ENCODE assay signal across 9 cellular contexts in the genomic region with DNA sequence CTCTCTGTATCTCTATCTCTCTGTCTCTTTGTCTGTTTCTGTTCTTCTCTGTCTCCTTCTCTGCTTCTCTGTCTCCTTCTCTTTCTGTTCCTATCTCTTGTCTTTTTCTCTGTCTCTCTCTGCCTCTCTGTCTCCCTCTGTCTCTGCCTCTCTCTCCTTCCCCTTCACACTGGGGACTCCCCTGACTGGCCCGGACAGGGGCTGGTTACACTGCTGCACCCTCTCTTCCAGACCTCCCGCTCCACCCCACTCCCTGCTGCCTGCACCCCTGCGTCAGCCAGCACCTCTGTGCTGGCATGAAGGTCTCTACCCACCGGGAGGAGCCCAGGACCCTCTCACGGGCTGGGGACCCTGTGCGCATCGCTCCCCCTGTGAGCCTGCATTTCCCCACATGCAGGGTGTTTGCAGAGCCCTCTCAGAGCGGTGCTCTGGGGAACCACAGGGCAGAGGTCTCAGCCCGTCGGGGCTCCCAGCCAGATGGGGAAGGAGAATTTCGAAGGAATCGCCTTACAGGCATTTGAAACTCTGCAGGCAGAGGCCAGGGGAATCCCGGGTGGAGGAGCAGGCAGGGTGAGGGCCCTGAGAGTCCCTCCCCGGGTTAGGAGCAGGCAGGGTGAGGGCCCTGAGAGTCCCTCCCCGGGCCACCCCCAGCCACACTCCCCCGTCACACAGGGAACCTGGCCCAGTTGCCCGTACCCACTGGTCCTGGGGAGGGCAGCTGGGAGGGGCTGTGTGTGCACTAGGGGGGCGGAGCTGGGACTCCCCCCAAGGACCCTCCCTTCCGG. TPM values are rescaled to one million over a fixed set of nuclear protein-coding genes. Genes with fewer than 3 reads are reported as not detected.
DNase-seq lines count a peak whose midpoint lies in the region; ATAC-seq and TF ChIP-seq lines count a peak whose summit lies in the region.
"Had no signal": no experiment of that assay in that cellular context is flagged by ENCODE, and none has a peak within 500 bp of the region (broad histone marks: within the 10 kb centered on the region; RNA-seq: fewer than 3 reads in every experiment).

No MANE protein-coding gene starts in this region.

- no peaks in the 10 kb centered on the region for H3F3A ChIP-seq in PC-3 (ENCODE audit: low read length, unreplicated experiment)

- intact Hi-C loops in PC-3 (cut with micrococcal nuclease), result no loop called here

- H3K27me3 ChIP-seq in PC-3 (ENCODE audit: low read length), result peaks cover 13% of the 10 kb centered on the region

- no peak for TF ChIP-seq CTCF in PC-3 (conservative IDR thresholded peaks at IDR 0.05; ENCODE audit: low read depth, low read length)

- no TSS peak for BruUV-seq in PC-3 (replicated peaks; lab: Mats Ljungman, UMichigan)

- H2AFZ ChIP-seq in PC-3 (ENCODE audit: low read length), result 0 out of 2 replicates have a peak overlapping the region, but pooled peaks have one; percentile 4

- POLR2A ChIA-PET in PC-3 (lab: Charles Lee; ENCODE audit: unreplicated experiment), result no interaction called here

- no peaks in the 10 kb centered on the region; the same call in 1 of the 2 replicates for H3K36me3 ChIP-seq in PC-3 (ENCODE audit: low read depth, low read length)

- H3K27ac ChIP-seq in PC-3 (ENCODE audit: low read length), result no peak overlapping the region

- H3K4me2 ChIP-seq in PC-3 (ENCODE audit: low read length), result peak overlapping the region; percentile 31; the same call in 1 of the 2 replicates

- H3K4me3 ChIP-seq in PC-3 (ENCODE audit: low read length), result no peak overlapping the region
- H3K4me3 ChIP-seq in iPS-18c (ENCODE audit: insufficient read depth, low read depth, low read length), result peak overlapping the region; percentile 44

- H3K4me1 ChIP-seq in PC-3 (ENCODE audit: insufficient read depth, low read length), result no peaks in the 10 kb centered on the region; the same call in 1 of the 2 replicates

- DNase-seq in COLO668 (lab: John Stamatoyannopoulos, UW; ENCODE audit: unreplicated experiment) (peak; percentile 15), PC-3 (no peak), OCI-M2 (lab: John Stamatoyannopoulos, UW; ENCODE audit: unreplicated experiment) (no peak), occipital lobe (lab: John Stamatoyannopoulos, UW) (no peak)
- no peak for DNase-seq in activated CD4-positive, alpha-beta T cell treated with anti-CD3 and anti-CD28 coated beads, Interleukin-2, amount 50 U/mL, for 4 hours
- DNase-seq: NCI-H774 had no signal

- ATAC-seq in GM19467 (IDR thresholded peaks at IDR 0.05; ENCODE audit: unreplicated experiment) (peak; percentile 38), PC-3 (peak; percentile 42), GM18873 (IDR thresholded peaks at IDR 0.05; ENCODE audit: low FRiP score, unreplicated experiment) (no peak)

- no peaks in the 10 kb centered on the region for H3K79me2 ChIP-seq in PC-3 (ENCODE audit: low read length)

- H3K9me2 ChIP-seq in PC-3 (replicated peaks; ENCODE audit: low read length), result no peaks in the 10 kb centered on the region

- no peaks in the 10 kb centered on the region for H4K20me1 ChIP-seq in PC-3 (ENCODE audit: low read length)

- CTCF ChIA-PET in PC-3 (lab: Charles Lee), result no interaction called here

- no peak overlapping the region for H3K9ac ChIP-seq in PC-3 (ENCODE audit: low read length)

- no peaks in the 10 kb centered on the region for H3K9me3 ChIP-seq in PC-3 (ENCODE audit: low read length)
- no peaks in the 10 kb centered on the region for H3K9me3 ChIP-seq in iPS-18c (ENCODE audit: control insufficient read depth, insufficient read depth, low read length)

RNA-seq across cellular contexts. Expression of a gene that starts 16.1 kb away (rescaled TPM):
- total RNA-seq in PC-3 (2014; rRNA removed), result 147 and 196 TPM in 2 replicates
- total RNA-seq in occipital lobe, result 20.9 TPM
